ENCODE assay signal across 8 cellular contexts in the genomic region with DNA sequence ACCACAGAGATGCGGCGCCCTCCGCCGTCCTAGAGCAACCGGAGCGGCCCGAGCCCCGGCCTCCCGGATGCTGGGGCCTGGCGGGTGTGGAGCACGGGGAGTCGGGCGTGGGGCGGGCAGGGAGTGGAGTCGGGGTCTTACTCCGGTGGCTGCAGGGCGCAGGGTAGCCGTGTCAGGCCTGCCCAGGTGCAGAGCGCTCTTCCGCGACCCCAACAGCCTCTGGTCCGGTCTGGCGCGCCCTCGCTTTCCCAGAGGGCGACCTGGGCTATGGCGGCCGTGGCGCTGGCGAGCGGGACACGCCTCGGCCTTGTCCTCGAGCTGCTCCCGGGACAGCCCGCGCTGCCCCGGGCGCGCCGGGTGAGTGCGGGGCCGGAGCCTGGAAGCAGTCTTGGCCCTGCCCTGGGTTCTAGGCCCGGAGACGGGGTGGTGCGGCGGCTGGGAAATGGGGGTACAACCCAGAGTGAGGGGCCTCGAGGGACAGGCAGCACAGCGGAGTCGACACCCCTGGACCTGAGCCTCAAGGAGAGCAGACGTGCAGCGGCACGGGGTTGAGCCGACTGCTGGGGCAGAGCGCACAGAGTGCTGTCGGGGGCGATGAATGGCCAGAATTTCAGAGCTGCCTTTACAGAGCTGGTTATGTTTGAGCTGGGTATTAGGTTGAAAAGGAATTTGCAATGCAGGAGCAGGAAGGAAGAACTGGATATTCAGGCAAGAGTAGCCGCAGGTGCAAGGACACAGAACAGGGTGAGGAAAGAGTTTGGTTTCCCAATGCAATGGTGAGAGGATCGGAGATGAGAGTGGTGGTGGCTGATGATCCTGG. TPM values are rescaled to one million over a fixed set of nuclear protein-coding genes. Genes with fewer than 3 reads are reported as not detected.
DNase-seq lines count a peak whose midpoint lies in the region; ATAC-seq, FAIRE-seq and TF ChIP-seq lines count a peak whose summit lies in the region.

A gene (plus strand): TSS at position 58 of the 820 bp plus-strand sequence. CDS start 1,973 bp downstream, outside the sequence.

- peak within 1 kb of the TSS; percentile 41; the same call in 1 of the 2 replicates for H3K4me3 ChIP-seq in HUES6 (ENCODE audit: low read depth, low read length)

- peak; percentile 23 for DNase-seq in activated T-cell treated with anti-CD3 and anti-CD28 coated beads for 48 hours (ENCODE audit: low read depth)
- DNase-seq in foreskin keratinocyte, result peak in 1 of 2 donors; percentile 36
- peak; percentile 86 for DNase-seq in posterior vena cava (ENCODE audit: low spot score)
- DNase-seq in KG1 (lab: John Stamatoyannopoulos, UW), result no peak
- DNase-seq in GM19239 (ENCODE audit: insufficient read length, low spot score), result no peak
- no peak for DNase-seq in GF-D8 (lab: John Stamatoyannopoulos, UW)

- FAIRE-seq in GM19239 (lab: Jason Lieb, UNC), result no peak

- TF ChIP-seq CTCF in foreskin keratinocyte (conservative IDR thresholded peaks at IDR 0.05), result no peak

- H3K9ac ChIP-seq in HUES6 (ENCODE audit: low read length), result no peak within 1 kb of the TSS

- H3K36me3 ChIP-seq in HUES6 (ENCODE audit: control insufficient read depth, insufficient read depth, low read length), result no peaks in the 10 kb centered on the region

- H3K4me1 ChIP-seq in HUES6 (ENCODE audit: control insufficient read depth, insufficient read depth, low read length) (no peaks in the 10 kb centered on the region), foreskin keratinocyte (no peaks in the 10 kb centered on the region)

- H3K27me3 ChIP-seq in HUES6 (ENCODE audit: control insufficient read depth, insufficient read depth, low read length) (no peaks in the 10 kb centered on the region), foreskin keratinocyte (peaks cover 37% of the 10 kb centered on the region)

- peaks cover 14% of the 10 kb centered on the region for H3K9me3 ChIP-seq in HUES6 (ENCODE audit: control insufficient read depth, insufficient read depth, low read depth, low read length)

- intact Hi-C loops in posterior vena cava (cut with DNase I), result no loop called here

- ATAC-seq in foreskin keratinocyte (peak; percentile 73), HG02759 (IDR thresholded peaks at IDR 0.05; ENCODE audit: unreplicated experiment) (no peak)

- no peak within 1 kb of the TSS for H3K27ac ChIP-seq in HUES6 (ENCODE audit: low read depth, low read length)
- peak within 1 kb of the TSS; percentile 36 for H3K27ac ChIP-seq in foreskin keratinocyte

RNA-seq across cellular contexts. Expression of the gene that starts here (rescaled TPM):
- 1.7 and 2.0 TPM in 2 replicates for total RNA-seq in foreskin keratinocyte
- 1.2 TPM in 2 replicates for polyA plus RNA-seq in foreskin keratinocyte
- 10 to 100 TPM in 1 of 2 donors, 1 to 10 TPM in 1; 9.8 to 11.8 TPM for total RNA-seq in posterior vena cava

Comparison
In these comparisons a context has a peak if more than half of its experiments do, and no peak if none do; other contexts are left out.
1. DNase-seq: peak in activated T-cell treated with anti-CD3 and anti-CD28 coated beads for 48 hours (single experiment) and posterior vena cava (single experiment); none in KG1 (single experiment), GM19239 (single experiment) and GF-D8 (single experiment).